In the genomic region with DNA sequence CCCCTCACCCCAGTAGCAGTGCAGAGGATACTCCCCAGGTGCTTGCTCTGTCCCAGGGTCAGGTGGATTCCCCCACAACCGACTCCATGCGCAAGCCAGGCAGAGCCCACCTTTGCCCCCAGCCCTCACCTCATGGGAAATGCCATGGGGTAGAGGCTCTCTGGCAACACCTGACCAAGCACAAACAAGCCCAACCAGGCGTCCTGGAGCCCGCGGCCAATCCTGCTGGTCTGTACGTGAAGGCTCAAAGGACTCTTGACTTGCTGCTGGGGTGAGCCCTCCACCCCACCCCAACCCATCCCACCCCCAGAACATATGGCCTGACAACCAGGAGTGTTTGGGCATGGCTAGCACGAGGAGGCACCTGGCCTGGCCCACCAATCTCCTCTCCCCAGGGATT, we compare ENCODE assay signal across 9 cellular contexts. TPM values are rescaled to one million over a fixed set of nuclear protein-coding genes. Genes with fewer than 3 reads are reported as not detected.
DNase-seq lines count a peak whose midpoint lies in the region; ATAC-seq and TF ChIP-seq lines count a peak whose summit lies in the region.
"Had no signal": no experiment of that assay in that cellular context is flagged by ENCODE, and none has a peak within 500 bp of the region (broad histone marks: within the 10 kb centered on the region; RNA-seq: fewer than 3 reads in every experiment).

No MANE protein-coding gene starts in this region.

- H3K27me3 Mint-ChIP-seq in CD8-positive, alpha-beta memory T cell, result peaks cover 13 to 14% of the 10 kb centered on the region in 2 donors

- POLR2A ChIA-PET in CD8-positive, alpha-beta memory T cell (lab: Charles Lee), result no interaction called here

- TF ChIP-seq CTCF in OCI-LY1 (IDR thresholded peaks at IDR 0.05; ENCODE audit: low read length) (no peak), dorsolateral prefrontal cortex (IDR thresholded peaks at IDR 0.05 in 54 of 56, conservative IDR thresholded peaks at IDR 0.05 in 2 of 56; ENCODE audit: low read depth in 1 of 56, partially characterized antibody in 56 of 56) (no peak), osteoblast (IDR thresholded peaks at IDR 0.05; ENCODE audit: extremely low read depth, low read depth, low read length) (no peak), uterus (IDR thresholded peaks at IDR 0.05) (no peak)

- no peaks in the 10 kb centered on the region for H3K9me2 ChIP-seq in OCI-LY1 (ENCODE audit: low read depth, low read length)

- no peak overlapping the region for H3K27ac Mint-ChIP-seq in CD8-positive, alpha-beta memory T cell

- no peaks in the 10 kb centered on the region for H3F3A ChIP-seq in OCI-LY1 (ENCODE audit: insufficient read depth, low read length)

- H3K4me2 ChIP-seq in OCI-LY1 (ENCODE audit: low read length), result peak overlapping the region; percentile 86; the same call in 1 of the 2 replicates
- peak overlapping the region; percentile 92 for H3K4me2 ChIP-seq in osteoblast (ENCODE audit: insufficient read depth, low read length)

- no peaks in the 10 kb centered on the region for H4K20me1 ChIP-seq in OCI-LY1 (ENCODE audit: insufficient read depth, low read length)
- peaks cover 10% of the 10 kb centered on the region for H4K20me1 ChIP-seq in osteoblast (ENCODE audit: insufficient read depth, low read length)

- H3K4me3 ChIP-seq in CD8-positive, alpha-beta memory T cell (ENCODE audit: low read length), result no peak overlapping the region
- peak overlapping the region; percentile 61 for H3K4me3 ChIP-seq in OCI-LY1 (ENCODE audit: low read depth, low read length, poor library complexity, severe bottlenecking)
- H3K4me3 ChIP-seq in dorsolateral prefrontal cortex, result peak overlapping the region; percentile 48 to 95 (median 73)
- H3K4me3 ChIP-seq in osteoblast (ENCODE audit: insufficient read depth, low read length), result peak overlapping the region; percentile 80
- H3K4me3 ChIP-seq in uterus, result no peak overlapping the region

- no peak for ATAC-seq in HG02571 (IDR thresholded peaks at IDR 0.05; ENCODE audit: unreplicated experiment)

- H3K9ac ChIP-seq in OCI-LY1 (ENCODE audit: low read length), result no peak overlapping the region

- H3K36me3 ChIP-seq in CD8-positive, alpha-beta memory T cell (ENCODE audit: insufficient read depth, low read length), result no peaks in the 10 kb centered on the region
- no peaks in the 10 kb centered on the region for H3K36me3 ChIP-seq in OCI-LY1 (ENCODE audit: insufficient read depth, low read length)
- no peaks in the 10 kb centered on the region for H3K36me3 ChIP-seq in osteoblast (ENCODE audit: insufficient read depth, low read length)
- H3K36me3 ChIP-seq in uterus, result no peaks in the 10 kb centered on the region

- peaks cover 18% of the 10 kb centered on the region for H3K27me3 ChIP-seq in CD8-positive, alpha-beta memory T cell (ENCODE audit: insufficient read depth, low read length, poor library complexity, severe bottlenecking)
- H3K27me3 ChIP-seq in OCI-LY1 (ENCODE audit: insufficient read depth, low read length) (no peaks in the 10 kb centered on the region), dorsolateral prefrontal cortex (no peaks in the 10 kb centered on the region), osteoblast (ENCODE audit: insufficient read depth, low read length) (peaks cover 2% of the 10 kb centered on the region), uterus (no peaks in the 10 kb centered on the region)

- TF ChIP-seq POLR2A in uterus (IDR thresholded peaks at IDR 0.05), result no peak

- H3K9me3 ChIP-seq in CD8-positive, alpha-beta memory T cell (ENCODE audit: low read length), result no peaks in the 10 kb centered on the region
- H3K9me3 ChIP-seq in OCI-LY1 (ENCODE audit: low read length), result no peaks in the 10 kb centered on the region
- no peaks in the 10 kb centered on the region for H3K9me3 ChIP-seq in osteoblast (ENCODE audit: low read depth, low read length)
- no peaks in the 10 kb centered on the region for H3K9me3 ChIP-seq in uterus

- CTCF ChIA-PET in CD8-positive, alpha-beta memory T cell (lab: Charles Lee), result interaction anchor here (0.9 to 6.6 kb wide), 9 partner anchors 11 to 223 kb away, joined by 3 to 54 read pairs (median 6); no protein-coding TSS in a partner anchor

- H3K36me3 Mint-ChIP-seq in CD8-positive, alpha-beta memory T cell, result peaks cover 0 to 1% (median 0%) of the 10 kb centered on the region in 3 donors

- H3K4me1 Mint-ChIP-seq in CD8-positive, alpha-beta memory T cell, result peaks cover 20 to 41% (median 22%) of the 10 kb centered on the region in 3 donors

- H2AFZ ChIP-seq in OCI-LY1 (ENCODE audit: low read length) (no peak overlapping the region), osteoblast (ENCODE audit: low read length) (no peak overlapping the region)

- no peaks in the 10 kb centered on the region for H3K9me3 Mint-ChIP-seq in CD8-positive, alpha-beta memory T cell

- intact Hi-C loops in dorsolateral prefrontal cortex (cut with DNase I), result loop anchor here (5.0 to 10.0 kb wide), 4 partner anchors 50 to 300 kb away; partner anchors contain the start of genes KHDRBS1 (in 1 of the 2) and PTP4A2 (in 1 of the 2)
- intact Hi-C loops in uterus (cut with DNase I; ENCODE audit: low total_unique reads), result no loop called here

- no peak for DNase-seq in CD8-positive, alpha-beta memory T cell
- DNase-seq in dorsolateral prefrontal cortex, result no peak
- no peak for DNase-seq in osteoblast (ENCODE audit: insufficient read length, low spot score, missing footprints)
- DNase-seq in activated CD4-positive, alpha-beta T cell treated with anti-CD3 and anti-CD28 coated beads for 4 hours, result no peak
- no peak for DNase-seq in SHP77 treated with DMSO at 0.1 percent for 48 hours (lab: John Stamatoyannopoulos, UW)
- no peak for DNase-seq in uterus
- DNase-seq: NK-92 treated with Interleukin-12 subunit alpha and Interleukin-12 subunit beta, amount 100 ng/mL, for 24 hours had no signal

- no peak overlapping the region for H3K27ac ChIP-seq in CD8-positive, alpha-beta memory T cell (ENCODE audit: low read depth, low read length)
- H3K27ac ChIP-seq in OCI-LY1 (ENCODE audit: low read depth, low read length, poor library complexity, severe bottlenecking) (no peak overlapping the region), dorsolateral prefrontal cortex (peak overlapping the region in 45 of 59 donors; percentile 0 to 88 (median 67)), osteoblast (ENCODE audit: low read depth, low read length) (no peak overlapping the region), uterus (no peak overlapping the region)

- peak overlapping the region in 6 of 7 donors; percentile 26 to 79 (median 58) for H3K4me3 Mint-ChIP-seq in CD8-positive, alpha-beta memory T cell

- peaks cover 32% of the 10 kb centered on the region for H3K4me1 ChIP-seq in CD8-positive, alpha-beta memory T cell (ENCODE audit: insufficient read depth, low read length)
- H3K4me1 ChIP-seq in OCI-LY1 (ENCODE audit: insufficient read depth, low read length, severe bottlenecking), result peaks cover 39% of the 10 kb centered on the region
- H3K4me1 ChIP-seq in osteoblast (ENCODE audit: insufficient read depth, low read length), result peaks cover 36% of the 10 kb centered on the region
- peaks cover 0 to 28% of the 10 kb centered on the region in 2 donors for H3K4me1 ChIP-seq in uterus

- H3K79me2 ChIP-seq in OCI-LY1 (ENCODE audit: insufficient read depth, low read length), result no peaks in the 10 kb centered on the region
- H3K79me2 ChIP-seq in osteoblast (ENCODE audit: insufficient read depth, low read length), result peaks cover 2% of the 10 kb centered on the region

RNA-seq across cellular contexts. Expression of gene ADGRB2, which starts 1.8 kb away (rescaled TPM):
- total RNA-seq in CD8-positive, alpha-beta memory T cell, result under 1 TPM; 0.35 to 0.57 TPM
- polyA plus RNA-seq in CD8-positive, alpha-beta memory T cell, result 0.24 TPM
- 100 to 1,000 TPM; 101 to 272 (median 186) TPM for total RNA-seq in dorsolateral prefrontal cortex
- 5.8 and 7.4 TPM in 2 replicates for total RNA-seq in osteoblast
- 10 to 100 TPM in 1 of 4 donors, 1 to 10 TPM in 1, under 1 TPM in 1, not detected in 1; 0.77 to 31.0 (median 3.7) TPM for total RNA-seq in uterus

RNA-seq across cellular contexts. Expression of gene SPOCD1, which starts 53.5 kb away (rescaled TPM):
- total RNA-seq in CD8-positive, alpha-beta memory T cell, result under 1 TPM in 1 of 2 experiments, not detected in 1; 0.18 TPM
- not detected for polyA plus RNA-seq in CD8-positive, alpha-beta memory T cell
- 1 to 10 TPM in 68 of 120 experiments, under 1 TPM in 48, not detected in 4; 0.14 to 9.4 (median 1.1) TPM for total RNA-seq in dorsolateral prefrontal cortex
- total RNA-seq in osteoblast, result 58.6 and 67.8 TPM in 2 replicates
- 1 to 10 TPM in 2 of 4 donors, not detected in 2; 1.2 to 1.5 TPM for total RNA-seq in uterus

RNA-seq across cellular contexts. Expression of gene COL16A1, which starts 58.5 kb away (rescaled TPM):
- under 1 TPM in 1 of 2 experiments, not detected in 1; 0.85 TPM for total RNA-seq in CD8-positive, alpha-beta memory T cell
- not detected for polyA plus RNA-seq in CD8-positive, alpha-beta memory T cell
- 100 to 1,000 TPM in 60 of 120 experiments, 10 to 100 TPM in 60; 24.6 to 285 (median 97.8) TPM for total RNA-seq in dorsolateral prefrontal cortex
- total RNA-seq in osteoblast, result 158 and 197 TPM in 2 replicates
- total RNA-seq in uterus, result 100 to 1,000 TPM in 3 of 4 donors, 10 to 100 TPM in 1; 76.5 to 292 (median 177) TPM

Comparison
In these comparisons a context has a peak if more than half of its experiments do, and no peak if none do; other contexts are left out.
1. H3K27ac ChIP-seq: peak in dorsolateral prefrontal cortex (45 of 59); none in CD8-positive, alpha-beta memory T cell (single experiment), OCI-LY1 (single experiment), osteoblast (single experiment) and uterus (0 of 2).
2. H3K4me3 ChIP-seq: peak in OCI-LY1 (single experiment), dorsolateral prefrontal cortex (59 of 59) and osteoblast (single experiment); none in CD8-positive, alpha-beta memory T cell (single experiment) and uterus (0 of 2).
3. RNA of gene COL16A1, which starts 58.5 kb away (total RNA-seq): 76.5 to 292 TPM in uterus, 158 to 197 TPM in osteoblast and 24.6 to 285 TPM in dorsolateral prefrontal cortex; 0.85 TPM in CD8-positive, alpha-beta memory T cell; every median in the first group is over 10 times any median in the second.